ENCODE assay signal across 18 cellular contexts in genomic region chr5:16665611-16666010, GRCh38.
"Had no signal": no experiment of that assay in that cellular context is flagged by ENCODE, and none has a peak within 500 bp of the region (broad histone marks: within the 10 kb centered on the region; RNA-seq: fewer than 3 reads in every experiment).

No MANE protein-coding gene starts in this region.

- H3K4me3 ChIP-seq: esophagus squamous epithelium, gastroesophageal sphincter, hepatocyte, lower lobe of right lung had no signal

- DNase-seq: activated CD4-positive, alpha-beta memory T cell treated with anti-CD3 and anti-CD28 coated beads, Interleukin-2, amount 10 ng/mL, durations not matched to agents 7 days and 5 days; activated CD4-positive, alpha-beta T cell treated with anti-CD3 and anti-CD28 coated beads for 36 hours; activated naive CD8-positive, alpha-beta T cell treated with anti-CD3 and anti-CD28 coated beads, Interleukin-2, amount 10 ng/mL, durations not matched to agents 7 days and 5 days; activated T-cell treated with anti-CD3 and anti-CD28 coated beads, Interleukin-2, amount 50 U/mL, for 72 hours; anterior cingulate cortex; dorsolateral prefrontal cortex; esophagus squamous epithelium; lower lobe of right lung; naive thymus-derived CD4-positive, alpha-beta T cell; stimulated activated CD4-positive, alpha-beta T cell treated with anti-CD3 and anti-CD28 coated beads, Interleukin-2, amount 100 ng/mL, for 24 hours; stimulated activated naive B cell treated with anti-CD40 and anti-IgM and Interleukin-4, amounts not matched to agents 10 μg/mL and 1 μg/mL and 100 μg/mL, for 72 hours; substantia nigra; T-helper 9 cell; trophoblast cell; WERI-Rb-1 had no signal

- H3K27ac Mint-ChIP-seq: activated CD4-positive, alpha-beta memory T cell treated with anti-CD3 and anti-CD28 coated beads, Interleukin-2, amount 10 ng/mL, durations not matched to agents 7 days and 5 days; activated CD4-positive, alpha-beta T cell treated with anti-CD3 and anti-CD28 coated beads for 36 hours; activated naive CD8-positive, alpha-beta T cell treated with anti-CD3 and anti-CD28 coated beads, Interleukin-2, amount 10 ng/mL, durations not matched to agents 7 days and 5 days; activated T-cell treated with anti-CD3 and anti-CD28 coated beads, Interleukin-2, amount 50 U/mL, for 72 hours; progenitor cell of endocrine pancreas; stimulated activated naive B cell treated with anti-CD40 and anti-IgM and Interleukin-4, amounts not matched to agents 10 μg/mL and 1 μg/mL and 100 μg/mL, for 72 hours had no signal

- H3K4me2 ChIP-seq: hepatocyte had no signal

- H3K9me3 ChIP-seq: esophagus squamous epithelium, gastroesophageal sphincter, lower lobe of right lung had no signal

- H3K79me2 ChIP-seq: hepatocyte had no signal

- H3K9me3 Mint-ChIP-seq: activated CD4-positive, alpha-beta memory T cell treated with anti-CD3 and anti-CD28 coated beads, Interleukin-2, amount 10 ng/mL, durations not matched to agents 7 days and 5 days; activated naive CD8-positive, alpha-beta T cell treated with anti-CD3 and anti-CD28 coated beads, Interleukin-2, amount 10 ng/mL, durations not matched to agents 7 days and 5 days; activated T-cell treated with anti-CD3 and anti-CD28 coated beads, Interleukin-2, amount 50 U/mL, for 72 hours; stimulated activated naive B cell treated with anti-CD40 and anti-IgM and Interleukin-4, amounts not matched to agents 10 μg/mL and 1 μg/mL and 100 μg/mL, for 72 hours had no signal

- H3K27ac ChIP-seq: esophagus squamous epithelium, gastroesophageal sphincter, hepatocyte, lower lobe of right lung, WERI-Rb-1 had no signal

- H3K36me3 Mint-ChIP-seq: activated naive CD8-positive, alpha-beta T cell treated with anti-CD3 and anti-CD28 coated beads, Interleukin-2, amount 10 ng/mL, durations not matched to agents 7 days and 5 days; naive thymus-derived CD4-positive, alpha-beta T cell; stimulated activated naive B cell treated with anti-CD40 and anti-IgM and Interleukin-4, amounts not matched to agents 10 μg/mL and 1 μg/mL and 100 μg/mL, for 72 hours had no signal

- H3K4me3 Mint-ChIP-seq: activated CD4-positive, alpha-beta memory T cell treated with anti-CD3 and anti-CD28 coated beads, Interleukin-2, amount 10 ng/mL, durations not matched to agents 7 days and 5 days; activated CD4-positive, alpha-beta T cell treated with anti-CD3 and anti-CD28 coated beads for 36 hours; activated naive CD8-positive, alpha-beta T cell treated with anti-CD3 and anti-CD28 coated beads, Interleukin-2, amount 10 ng/mL, durations not matched to agents 7 days and 5 days; stimulated activated naive B cell treated with anti-CD40 and anti-IgM and Interleukin-4, amounts not matched to agents 10 μg/mL and 1 μg/mL and 100 μg/mL, for 72 hours had no signal

- H3K4me1 Mint-ChIP-seq: activated CD4-positive, alpha-beta memory T cell treated with anti-CD3 and anti-CD28 coated beads, Interleukin-2, amount 10 ng/mL, durations not matched to agents 7 days and 5 days; stimulated activated naive B cell treated with anti-CD40 and anti-IgM and Interleukin-4, amounts not matched to agents 10 μg/mL and 1 μg/mL and 100 μg/mL, for 72 hours had no signal

- H3K27me3 Mint-ChIP-seq: activated CD4-positive, alpha-beta memory T cell treated with anti-CD3 and anti-CD28 coated beads, Interleukin-2, amount 10 ng/mL, durations not matched to agents 7 days and 5 days; activated CD4-positive, alpha-beta T cell treated with anti-CD3 and anti-CD28 coated beads for 36 hours; activated naive CD8-positive, alpha-beta T cell treated with anti-CD3 and anti-CD28 coated beads, Interleukin-2, amount 10 ng/mL, durations not matched to agents 7 days and 5 days; progenitor cell of endocrine pancreas; stimulated activated naive B cell treated with anti-CD40 and anti-IgM and Interleukin-4, amounts not matched to agents 10 μg/mL and 1 μg/mL and 100 μg/mL, for 72 hours had no signal

- H3K27me3 ChIP-seq: dorsolateral prefrontal cortex, esophagus squamous epithelium, gastroesophageal sphincter, hepatocyte had no signal

- H3K4me1 ChIP-seq: lower lobe of right lung had no signal

- H2AFZ ChIP-seq: hepatocyte had no signal
